In genomic region chr6:132931937-132932336, GRCh38 we compare ENCODE assay signal across 15 cellular contexts.
A peak's percentile ranks its signal among the peaks of the same experiment; 100 is the strongest.
DNase-seq lines count a peak whose midpoint lies in the region; ATAC-seq, FAIRE-seq and TF ChIP-seq lines count a peak whose summit lies in the region.
"Had no signal": no experiment of that assay in that cellular context is flagged by ENCODE, and none has a peak within 500 bp of the region (broad histone marks: within the 10 kb centered on the region; RNA-seq: fewer than 3 reads in every experiment).

No MANE protein-coding gene starts in this region.

- TF ChIP-seq POLR2A in NB4 (IDR thresholded peaks at IDR 0.05; ENCODE audit: extremely low read depth, insufficient read length): no peak
- TF ChIP-seq POLR2A in endothelial cell of umbilical vein (IDR thresholded peaks at IDR 0.05; ENCODE audit: low read depth, low read length): no peak

- H2AFZ ChIP-seq in endothelial cell of umbilical vein (ENCODE audit: low read depth, low read length) (no peak overlapping the region), osteoblast (ENCODE audit: low read length) (no peak overlapping the region)

- no peaks in the 10 kb centered on the region for H3K27me3 Mint-ChIP-seq in Calu3 (ENCODE audit: unreplicated experiment)

- H3K9me3 ChIP-seq in endothelial cell of umbilical vein (replicated peaks; ENCODE audit: control insufficient read depth, insufficient read depth, low read length) (no peaks in the 10 kb centered on the region), osteoblast (ENCODE audit: low read depth, low read length) (no peaks in the 10 kb centered on the region)

- H3K4me2 ChIP-seq in endothelial cell of umbilical vein (ENCODE audit: insufficient read depth, low read length) (no peak overlapping the region), osteoblast (ENCODE audit: insufficient read depth, low read length) (peak overlapping the region; percentile 46)

- POLR2A ChIA-PET in endothelial cell of umbilical vein (lab: Charles Lee): no interaction called here

- H3K4me3 ChIP-seq in NB4 (ENCODE audit: low read depth, low read length): no peak overlapping the region
- no peak overlapping the region for H3K4me3 ChIP-seq in endothelial cell of umbilical vein (replicated peaks in 1 of 3; ENCODE audit: insufficient read depth in 1 of 3, low read depth in 1 of 3, low read length in 3 of 3)
- H3K4me3 ChIP-seq in osteoblast (ENCODE audit: insufficient read depth, low read length): no peak overlapping the region

- BruUV-seq in Calu3 (replicated peaks; lab: Mats Ljungman, UMichigan) (no TSS peak), endothelial cell of umbilical vein (replicated peaks; lab: Mats Ljungman, UMichigan) (no TSS peak)

- no peaks in the 10 kb centered on the region for H3K36me3 Mint-ChIP-seq in Calu3 (ENCODE audit: insufficient read depth, unreplicated experiment)
- H3K36me3 Mint-ChIP-seq: type B pancreatic cell had no signal

- ATAC-seq in HG02885 (IDR thresholded peaks at IDR 0.05; ENCODE audit: poor library complexity, unreplicated experiment): no peak
- ATAC-seq in GM19351 (IDR thresholded peaks at IDR 0.05; ENCODE audit: unreplicated experiment): no peak

- no peaks in the 10 kb centered on the region for H4K20me1 ChIP-seq in endothelial cell of umbilical vein (replicated peaks; ENCODE audit: control insufficient read depth, extremely low read depth, insufficient read depth, low read length)
- H4K20me1 ChIP-seq in osteoblast (ENCODE audit: insufficient read depth, low read length): no peaks in the 10 kb centered on the region

- no peak overlapping the region for H3K27ac Mint-ChIP-seq in Calu3 (ENCODE audit: unreplicated experiment)
- H3K27ac Mint-ChIP-seq: type B pancreatic cell had no signal

- CTCF ChIA-PET in Calu3 (lab: Charles Lee): no interaction called here
- CTCF ChIA-PET in endothelial cell of umbilical vein (lab: Charles Lee): no interaction called here

- H3K4me1 Mint-ChIP-seq in Calu3 (ENCODE audit: low read depth, unreplicated experiment): peaks cover 8% of the 10 kb centered on the region

- no peak overlapping the region for H3K27ac ChIP-seq in endothelial cell of umbilical vein (ENCODE audit: insufficient read depth, low read depth, low read length)
- H3K27ac ChIP-seq in osteoblast (ENCODE audit: low read depth, low read length): no peak overlapping the region

- intact Hi-C loops in Calu3 (cut with micrococcal nuclease; ENCODE audit: unreplicated experiment): no loop called here
- intact Hi-C loops in endothelial cell of umbilical vein (cut with micrococcal nuclease): no loop called here

- DNase-seq in Calu3: peak; percentile 9
- DNase-seq in NB4 (ENCODE audit: low read depth): peak; percentile 22
- DNase-seq in endothelial cell of umbilical vein (ENCODE audit: low read depth, low spot score): peak; percentile 4
- DNase-seq in osteoblast (ENCODE audit: insufficient read length, low spot score, missing footprints): peak; percentile 54
- no peak for DNase-seq in activated CD8-positive, alpha-beta memory T cell treated with anti-CD3 and anti-CD28 coated beads for 24 hours
- DNase-seq in NCI-H524 (lab: John Stamatoyannopoulos, UW): no peak
- DNase-seq: activated CD4-positive, alpha-beta T cell treated with anti-CD3 and anti-CD28 coated beads, Interleukin-2, amount 50 U/mL, for 48 hours; kidney; NCI-H2171 treated with DMSO at 0.1 percent for 48 hours; posterior cingulate gyrus; SHP77 had no signal

- H3K9me3 Mint-ChIP-seq in Calu3 (ENCODE audit: low read depth, unreplicated experiment): no peaks in the 10 kb centered on the region
- H3K9me3 Mint-ChIP-seq: type B pancreatic cell had no signal

- H3K36me3 ChIP-seq in endothelial cell of umbilical vein (ENCODE audit: control insufficient read depth in 2 of 2, extremely low read depth in 1 of 2, insufficient read depth in 2 of 2, low read length in 2 of 2): no peaks in the 10 kb centered on the region
- H3K36me3 ChIP-seq in osteoblast (ENCODE audit: insufficient read depth, low read length): no peaks in the 10 kb centered on the region

- no peaks in the 10 kb centered on the region for H3K4me1 ChIP-seq in endothelial cell of umbilical vein (ENCODE audit: control insufficient read depth, extremely low read depth, insufficient read depth, low read length)
- H3K4me1 ChIP-seq in osteoblast (ENCODE audit: insufficient read depth, low read length): peaks cover 25% of the 10 kb centered on the region

- no peak for FAIRE-seq in endothelial cell of umbilical vein (lab: Jason Lieb, UNC)
- FAIRE-seq: GM12891, kidney had no signal

- TF ChIP-seq CTCF in Calu3 (IDR thresholded peaks at IDR 0.05; ENCODE audit: unreplicated experiment) (no peak), NB4 (IDR thresholded peaks at IDR 0.05; ENCODE audit: low read depth, low read length) (no peak), endothelial cell of umbilical vein (IDR thresholded peaks at IDR 0.05; ENCODE audit: extremely low read depth in 1 of 2, insufficient read depth in 1 of 2, low read depth in 1 of 2, low read length in 2 of 2) (no peak), osteoblast (IDR thresholded peaks at IDR 0.05; ENCODE audit: extremely low read depth, low read depth, low read length) (no peak)

- dilution Hi-C loops in endothelial cell of umbilical vein (cut with MboI; ENCODE audit: extremely low pct_ligation_motif_present, low sequenced_read_pairs): no loop called here

- H3K9ac ChIP-seq in endothelial cell of umbilical vein (replicated peaks; ENCODE audit: extremely low read depth, insufficient read depth, low read length): no peak overlapping the region

- H3K4me3 Mint-ChIP-seq in Calu3 (ENCODE audit: low read depth, unreplicated experiment): no peak overlapping the region

- no peaks in the 10 kb centered on the region for H3K79me2 ChIP-seq in endothelial cell of umbilical vein (ENCODE audit: control insufficient read depth, insufficient read depth, low read length)
- no peaks in the 10 kb centered on the region for H3K79me2 ChIP-seq in osteoblast (ENCODE audit: insufficient read depth, low read length)

- H3K27me3 ChIP-seq in endothelial cell of umbilical vein (ENCODE audit: control insufficient read depth in 2 of 2, insufficient read depth in 2 of 2, low read length in 2 of 2): no peaks in the 10 kb centered on the region
- H3K27me3 ChIP-seq in osteoblast (ENCODE audit: insufficient read depth, low read length): peaks cover 34% of the 10 kb centered on the region

- no peaks in the 10 kb centered on the region for H3K9me1 ChIP-seq in endothelial cell of umbilical vein (replicated peaks; ENCODE audit: control insufficient read depth, extremely low read depth, insufficient read depth, low read length)

TF ChIP-seq in endothelial cell of umbilical vein, 7 proteins besides CTCF, POLR2A, EP300 and RAD21:
- TF ChIP-seq FOS (IDR thresholded peaks at IDR 0.05; ENCODE audit: borderline replicate concordance, insufficient read depth, low read length): no peak
- TF ChIP-seq JUN (IDR thresholded peaks at IDR 0.05; ENCODE audit: borderline replicate concordance, insufficient read depth, insufficient read length, low read depth): no peak
- no peak for TF ChIP-seq MYC (IDR thresholded peaks at IDR 0.05; ENCODE audit: low read depth, low read length)
- TF ChIP-seq GATA2 (IDR thresholded peaks at IDR 0.05; ENCODE audit: insufficient read depth, insufficient read length, low read depth, low read length): no peak
TF ChIP-seq in endothelial cell of umbilical vein: peak in this region for 0.

Comparison
In these comparisons a context has a peak if more than half of its experiments do, and no peak if none do; other contexts are left out.
1. DNase-seq: peak in Calu3 (single experiment), NB4 (single experiment), endothelial cell of umbilical vein (single experiment) and osteoblast (single experiment); none in activated CD8-positive, alpha-beta memory T cell treated with anti-CD3 and anti-CD28 coated beads for 24 hours (single experiment) and NCI-H524 (0 of 2).